ENCODE assay signal across 1 cellular context in the genomic region with DNA sequence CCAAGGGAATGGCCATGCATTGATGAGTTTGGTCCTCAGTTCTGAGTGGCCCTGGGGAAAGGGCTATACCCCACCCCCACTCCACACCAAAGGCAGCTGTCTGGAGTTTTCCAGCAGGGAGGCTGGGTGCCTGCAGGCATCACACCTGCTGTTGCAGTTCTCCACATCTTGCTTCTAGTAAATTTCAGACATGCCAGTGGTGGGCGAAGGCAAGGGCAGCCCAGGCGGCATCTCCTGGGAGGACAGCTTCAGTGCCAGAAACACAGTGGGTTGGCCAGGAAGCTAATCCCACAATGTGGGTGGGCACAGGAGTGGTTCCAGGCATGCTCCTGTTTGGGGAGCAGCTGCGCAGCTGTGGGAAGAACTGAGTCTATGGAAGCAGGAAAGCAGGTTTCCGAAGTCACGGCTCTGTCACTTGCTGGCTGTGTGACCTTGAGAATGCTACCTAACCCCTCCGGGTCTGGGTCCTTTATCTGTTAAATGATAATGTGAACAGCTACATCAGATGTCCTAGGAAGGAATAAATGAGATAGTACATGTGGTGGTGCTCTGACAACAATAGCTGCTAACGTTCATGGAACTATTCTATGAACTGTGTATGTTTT.
TF ChIP-seq lines count a peak whose summit lies in the region.

No MANE protein-coding gene starts in this region.

TF ChIP-seq in HepG2, 621 proteins besides CTCF, POLR2A, EP300 and RAD21:
- no peak for TF ChIP-seq MZF1 (CRISPR knock-in tag; IDR thresholded peaks at IDR 0.05; ENCODE audit: borderline replicate concordance)
- no peak for TF ChIP-seq RFX3 (CRISPR knock-in tag; IDR thresholded peaks at IDR 0.05)
- TF ChIP-seq SALL1 (CRISPR knock-in tag; IDR thresholded peaks at IDR 0.05) = no peak
- TF ChIP-seq NPAS2 (CRISPR knock-in tag; IDR thresholded peaks at IDR 0.05; ENCODE audit: borderline replicate concordance) = no peak
- TF ChIP-seq, protein P1, sequence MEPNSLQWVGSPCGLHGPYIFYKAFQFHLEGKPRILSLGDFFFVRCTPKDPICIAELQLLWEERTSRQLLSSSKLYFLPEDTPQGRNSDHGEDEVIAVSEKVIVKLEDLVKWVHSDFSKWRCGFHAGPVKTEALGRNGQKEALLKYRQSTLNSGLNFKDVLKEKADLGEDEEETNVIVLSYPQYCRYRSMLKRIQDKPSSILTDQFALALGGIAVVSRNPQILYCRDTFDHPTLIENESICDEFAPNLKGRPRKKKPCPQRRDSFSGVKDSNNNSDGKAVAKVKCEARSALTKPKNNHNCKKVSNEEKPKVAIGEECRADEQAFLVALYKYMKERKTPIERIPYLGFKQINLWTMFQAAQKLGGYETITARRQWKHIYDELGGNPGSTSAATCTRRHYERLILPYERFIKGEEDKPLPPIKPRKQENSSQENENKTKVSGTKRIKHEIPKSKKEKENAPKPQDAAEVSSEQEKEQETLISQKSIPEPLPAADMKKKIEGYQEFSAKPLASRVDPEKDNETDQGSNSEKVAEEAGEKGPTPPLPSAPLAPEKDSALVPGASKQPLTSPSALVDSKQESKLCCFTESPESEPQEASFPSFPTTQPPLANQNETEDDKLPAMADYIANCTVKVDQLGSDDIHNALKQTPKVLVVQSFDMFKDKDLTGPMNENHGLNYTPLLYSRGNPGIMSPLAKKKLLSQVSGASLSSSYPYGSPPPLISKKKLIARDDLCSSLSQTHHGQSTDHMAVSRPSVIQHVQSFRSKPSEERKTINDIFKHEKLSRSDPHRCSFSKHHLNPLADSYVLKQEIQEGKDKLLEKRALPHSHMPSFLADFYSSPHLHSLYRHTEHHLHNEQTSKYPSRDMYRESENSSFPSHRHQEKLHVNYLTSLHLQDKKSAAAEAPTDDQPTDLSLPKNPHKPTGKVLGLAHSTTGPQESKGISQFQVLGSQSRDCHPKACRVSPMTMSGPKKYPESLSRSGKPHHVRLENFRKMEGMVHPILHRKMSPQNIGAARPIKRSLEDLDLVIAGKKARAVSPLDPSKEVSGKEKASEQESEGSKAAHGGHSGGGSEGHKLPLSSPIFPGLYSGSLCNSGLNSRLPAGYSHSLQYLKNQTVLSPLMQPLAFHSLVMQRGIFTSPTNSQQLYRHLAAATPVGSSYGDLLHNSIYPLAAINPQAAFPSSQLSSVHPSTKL (CRISPR knock-in tag; IDR thresholded peaks at IDR 0.05) = no peak
- TF ChIP-seq ZNF703 (CRISPR knock-in tag; IDR thresholded peaks at IDR 0.05; ENCODE audit: borderline replicate concordance) = no peak
- no peak for TF ChIP-seq ONECUT2 (CRISPR knock-in tag; IDR thresholded peaks at IDR 0.05)
- TF ChIP-seq, protein P2, sequence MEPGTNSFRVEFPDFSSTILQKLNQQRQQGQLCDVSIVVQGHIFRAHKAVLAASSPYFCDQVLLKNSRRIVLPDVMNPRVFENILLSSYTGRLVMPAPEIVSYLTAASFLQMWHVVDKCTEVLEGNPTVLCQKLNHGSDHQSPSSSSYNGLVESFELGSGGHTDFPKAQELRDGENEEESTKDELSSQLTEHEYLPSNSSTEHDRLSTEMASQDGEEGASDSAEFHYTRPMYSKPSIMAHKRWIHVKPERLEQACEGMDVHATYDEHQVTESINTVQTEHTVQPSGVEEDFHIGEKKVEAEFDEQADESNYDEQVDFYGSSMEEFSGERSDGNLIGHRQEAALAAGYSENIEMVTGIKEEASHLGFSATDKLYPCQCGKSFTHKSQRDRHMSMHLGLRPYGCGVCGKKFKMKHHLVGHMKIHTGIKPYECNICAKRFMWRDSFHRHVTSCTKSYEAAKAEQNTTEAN (CRISPR knock-in tag; conservative IDR thresholded peaks at IDR 0.05) = no peak
- TF ChIP-seq ZBTB38 (CRISPR knock-in tag; IDR thresholded peaks at IDR 0.05) = no peak
- TF ChIP-seq ZNF879 (CRISPR knock-in tag; IDR thresholded peaks at IDR 0.05) = no peak
- TF ChIP-seq, protein P3, sequence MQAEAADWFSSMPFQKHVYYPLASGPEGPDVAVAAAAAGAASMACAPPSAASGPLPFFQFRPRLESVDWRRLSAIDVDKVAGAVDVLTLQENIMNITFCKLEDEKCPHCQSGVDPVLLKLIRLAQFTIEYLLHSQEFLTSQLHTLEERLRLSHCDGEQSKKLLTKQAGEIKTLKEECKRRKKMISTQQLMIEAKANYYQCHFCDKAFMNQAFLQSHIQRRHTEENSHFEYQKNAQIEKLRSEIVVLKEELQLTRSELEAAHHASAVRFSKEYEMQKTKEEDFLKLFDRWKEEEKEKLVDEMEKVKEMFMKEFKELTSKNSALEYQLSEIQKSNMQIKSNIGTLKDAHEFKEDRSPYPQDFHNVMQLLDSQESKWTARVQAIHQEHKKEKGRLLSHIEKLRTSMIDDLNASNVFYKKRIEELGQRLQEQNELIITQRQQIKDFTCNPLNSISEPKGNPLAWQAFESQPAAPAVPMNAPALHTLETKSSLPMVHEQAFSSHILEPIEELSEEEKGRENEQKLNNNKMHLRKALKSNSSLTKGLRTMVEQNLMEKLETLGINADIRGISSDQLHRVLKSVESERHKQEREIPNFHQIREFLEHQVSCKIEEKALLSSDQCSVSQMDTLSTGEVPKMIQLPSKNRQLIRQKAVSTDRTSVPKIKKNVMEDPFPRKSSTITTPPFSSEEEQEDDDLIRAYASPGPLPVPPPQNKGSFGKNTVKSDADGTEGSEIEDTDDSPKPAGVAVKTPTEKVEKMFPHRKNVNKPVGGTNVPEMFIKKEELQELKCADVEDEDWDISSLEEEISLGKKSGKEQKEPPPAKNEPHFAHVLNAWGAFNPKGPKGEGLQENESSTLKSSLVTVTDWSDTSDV (CRISPR knock-in tag; IDR thresholded peaks at IDR 0.05) = no peak
- TF ChIP-seq, protein P4, sequence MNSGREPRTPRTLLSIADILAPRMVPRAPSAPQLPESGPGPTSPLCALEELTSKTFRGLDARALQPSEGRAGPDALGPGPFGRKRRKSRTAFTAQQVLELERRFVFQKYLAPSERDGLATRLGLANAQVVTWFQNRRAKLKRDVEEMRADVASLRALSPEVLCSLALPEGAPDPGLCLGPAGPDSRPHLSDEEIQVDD (CRISPR knock-in tag; IDR thresholded peaks at IDR 0.05; ENCODE audit: borderline replicate concordance) = no peak
- TF ChIP-seq NFATC3 (CRISPR knock-in tag; IDR thresholded peaks at IDR 0.05) = no peak
- TF ChIP-seq RAD51 (IDR thresholded peaks at IDR 0.05; ENCODE audit: borderline replicate concordance) = no peak
- no peak for TF ChIP-seq ZNF3 (CRISPR knock-in tag; IDR thresholded peaks at IDR 0.05)
- no peak for TF ChIP-seq ZNF891 (CRISPR knock-in tag; IDR thresholded peaks at IDR 0.05)
- TF ChIP-seq RARG (CRISPR knock-in tag; IDR thresholded peaks at IDR 0.05; ENCODE audit: low read depth) = no peak
- TF ChIP-seq ZFYVE20 (CRISPR knock-in tag; IDR thresholded peaks at IDR 0.05; ENCODE audit: borderline replicate concordance, low read depth) = no peak
